ENCODE assay signal across 1 cellular context in the genomic region with DNA sequence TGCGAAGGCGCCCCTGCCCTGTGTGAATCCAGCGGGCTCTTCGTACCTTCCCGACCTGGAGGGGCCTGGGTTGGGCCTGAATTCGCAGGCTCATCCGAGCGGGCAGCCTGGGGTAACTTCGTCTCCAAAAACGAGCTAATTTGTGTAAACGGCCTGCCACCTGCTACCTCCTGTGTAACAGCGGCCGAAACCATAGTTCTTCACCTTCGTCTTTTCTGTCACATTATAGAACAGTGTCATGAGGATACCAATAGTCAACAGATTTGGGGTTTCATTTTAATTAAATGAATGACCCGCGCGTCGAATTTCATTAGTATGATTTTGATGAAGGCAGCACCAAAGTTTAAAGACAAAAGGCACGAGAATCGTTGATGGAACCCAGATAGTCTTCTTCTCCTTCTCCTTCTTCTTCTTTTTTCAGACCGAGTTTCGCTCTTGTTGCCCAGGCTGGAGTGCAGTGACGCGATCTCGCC.
TF ChIP-seq lines count a peak whose summit lies in the region.

No MANE protein-coding gene starts in this region.

TF ChIP-seq in HepG2, 621 proteins besides CTCF, POLR2A, EP300 and RAD21 (continued from another document):
- TF ChIP-seq, protein P1, sequence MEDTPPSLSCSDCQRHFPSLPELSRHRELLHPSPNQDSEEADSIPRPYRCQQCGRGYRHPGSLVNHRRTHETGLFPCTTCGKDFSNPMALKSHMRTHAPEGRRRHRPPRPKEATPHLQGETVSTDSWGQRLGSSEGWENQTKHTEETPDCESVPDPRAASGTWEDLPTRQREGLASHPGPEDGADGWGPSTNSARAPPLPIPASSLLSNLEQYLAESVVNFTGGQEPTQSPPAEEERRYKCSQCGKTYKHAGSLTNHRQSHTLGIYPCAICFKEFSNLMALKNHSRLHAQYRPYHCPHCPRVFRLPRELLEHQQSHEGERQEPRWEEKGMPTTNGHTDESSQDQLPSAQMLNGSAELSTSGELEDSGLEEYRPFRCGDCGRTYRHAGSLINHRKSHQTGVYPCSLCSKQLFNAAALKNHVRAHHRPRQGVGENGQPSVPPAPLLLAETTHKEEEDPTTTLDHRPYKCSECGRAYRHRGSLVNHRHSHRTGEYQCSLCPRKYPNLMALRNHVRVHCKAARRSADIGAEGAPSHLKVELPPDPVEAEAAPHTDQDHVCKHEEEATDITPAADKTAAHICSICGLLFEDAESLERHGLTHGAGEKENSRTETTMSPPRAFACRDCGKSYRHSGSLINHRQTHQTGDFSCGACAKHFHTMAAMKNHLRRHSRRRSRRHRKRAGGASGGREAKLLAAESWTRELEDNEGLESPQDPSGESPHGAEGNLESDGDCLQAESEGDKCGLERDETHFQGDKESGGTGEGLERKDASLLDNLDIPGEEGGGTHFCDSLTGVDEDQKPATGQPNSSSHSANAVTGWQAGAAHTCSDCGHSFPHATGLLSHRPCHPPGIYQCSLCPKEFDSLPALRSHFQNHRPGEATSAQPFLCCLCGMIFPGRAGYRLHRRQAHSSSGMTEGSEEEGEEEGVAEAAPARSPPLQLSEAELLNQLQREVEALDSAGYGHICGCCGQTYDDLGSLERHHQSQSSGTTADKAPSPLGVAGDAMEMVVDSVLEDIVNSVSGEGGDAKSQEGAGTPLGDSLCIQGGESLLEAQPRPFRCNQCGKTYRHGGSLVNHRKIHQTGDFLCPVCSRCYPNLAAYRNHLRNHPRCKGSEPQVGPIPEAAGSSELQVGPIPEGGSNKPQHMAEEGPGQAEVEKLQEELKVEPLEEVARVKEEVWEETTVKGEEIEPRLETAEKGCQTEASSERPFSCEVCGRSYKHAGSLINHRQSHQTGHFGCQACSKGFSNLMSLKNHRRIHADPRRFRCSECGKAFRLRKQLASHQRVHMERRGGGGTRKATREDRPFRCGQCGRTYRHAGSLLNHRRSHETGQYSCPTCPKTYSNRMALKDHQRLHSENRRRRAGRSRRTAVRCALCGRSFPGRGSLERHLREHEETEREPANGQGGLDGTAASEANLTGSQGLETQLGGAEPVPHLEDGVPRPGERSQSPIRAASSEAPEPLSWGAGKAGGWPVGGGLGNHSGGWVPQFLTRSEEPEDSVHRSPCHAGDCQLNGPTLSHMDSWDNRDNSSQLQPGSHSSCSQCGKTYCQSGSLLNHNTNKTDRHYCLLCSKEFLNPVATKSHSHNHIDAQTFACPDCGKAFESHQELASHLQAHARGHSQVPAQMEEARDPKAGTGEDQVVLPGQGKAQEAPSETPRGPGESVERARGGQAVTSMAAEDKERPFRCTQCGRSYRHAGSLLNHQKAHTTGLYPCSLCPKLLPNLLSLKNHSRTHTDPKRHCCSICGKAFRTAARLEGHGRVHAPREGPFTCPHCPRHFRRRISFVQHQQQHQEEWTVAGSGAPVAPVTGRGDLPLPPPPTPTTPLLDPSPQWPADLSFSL (CRISPR knock-in tag; IDR thresholded peaks at IDR 0.05): no peak
